22 cellular contexts compared by ENCODE assay signal in the genomic region with DNA sequence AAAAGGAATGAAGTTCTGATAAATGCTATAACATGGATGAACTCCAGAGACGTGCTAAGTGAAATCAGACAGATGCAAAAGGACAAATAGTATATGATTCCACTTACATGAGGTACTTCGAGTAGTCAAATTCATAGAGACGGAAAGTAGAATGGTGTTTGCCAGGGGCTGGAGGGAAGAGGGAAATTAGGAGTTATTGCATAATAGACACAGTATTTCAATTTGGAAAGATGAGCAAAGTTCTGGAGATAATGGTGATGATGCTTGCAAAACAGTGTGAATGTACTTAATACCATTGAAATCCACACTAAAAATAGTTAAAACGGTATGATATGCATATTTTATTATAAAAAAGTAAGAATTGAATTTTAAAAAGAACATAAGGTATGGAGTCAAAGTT.
"Had no signal": no experiment of that assay in that cellular context is flagged by ENCODE, and none has a peak within 500 bp of the region (broad histone marks: within the 10 kb centered on the region; RNA-seq: fewer than 3 reads in every experiment).

No MANE protein-coding gene starts in this region.

- H3K9me3 ChIP-seq: esophagus muscularis mucosa, gastroesophageal sphincter, lower lobe of right lung had no signal

- H3K4me3 ChIP-seq: coronary artery, dorsolateral prefrontal cortex, esophagus muscularis mucosa, gastroesophageal sphincter, heart left ventricle, left lung, lower lobe of right lung had no signal

- FAIRE-seq: colon, endothelial cell of umbilical vein, frontal cortex, islet of Langerhans, keratinocyte had no signal

- DNase-seq: dermis blood vessel endothelial cell; dorsolateral prefrontal cortex; effector CD4-positive, alpha-beta T cell; effector memory CD4-positive, alpha-beta T cell; foreskin keratinocyte; heart left ventricle; hippocampal formation; left cardiac atrium; left lung; left ventricle myocardium superior; lower lobe of right lung; mesenchymal stem cell; midbrain; naive thymus-derived CD4-positive, alpha-beta T cell had no signal

- H3K4me1 ChIP-seq: esophagus muscularis mucosa, foreskin keratinocyte, gastroesophageal sphincter, left lung, lower lobe of right lung had no signal

- H3K36me3 ChIP-seq: esophagus muscularis mucosa, gastroesophageal sphincter, heart left ventricle, left lung, lower lobe of right lung had no signal

- H3K27me3 ChIP-seq: dorsolateral prefrontal cortex, esophagus muscularis mucosa, foreskin keratinocyte, gastroesophageal sphincter, heart left ventricle had no signal

- H3K27ac ChIP-seq: coronary artery, dorsolateral prefrontal cortex, esophagus muscularis mucosa, foreskin keratinocyte, gastroesophageal sphincter, heart left ventricle, lower lobe of right lung had no signal

- ATAC-seq: foreskin keratinocyte; gastroesophageal sphincter; heart left ventricle; left cardiac atrium; left lung; left ventricle myocardium superior; lower lobe of right lung; naive thymus-derived CD4-positive, alpha-beta T cell had no signal
